Comparison of ENCODE assay signal across 1 cellular context in the genomic region with DNA sequence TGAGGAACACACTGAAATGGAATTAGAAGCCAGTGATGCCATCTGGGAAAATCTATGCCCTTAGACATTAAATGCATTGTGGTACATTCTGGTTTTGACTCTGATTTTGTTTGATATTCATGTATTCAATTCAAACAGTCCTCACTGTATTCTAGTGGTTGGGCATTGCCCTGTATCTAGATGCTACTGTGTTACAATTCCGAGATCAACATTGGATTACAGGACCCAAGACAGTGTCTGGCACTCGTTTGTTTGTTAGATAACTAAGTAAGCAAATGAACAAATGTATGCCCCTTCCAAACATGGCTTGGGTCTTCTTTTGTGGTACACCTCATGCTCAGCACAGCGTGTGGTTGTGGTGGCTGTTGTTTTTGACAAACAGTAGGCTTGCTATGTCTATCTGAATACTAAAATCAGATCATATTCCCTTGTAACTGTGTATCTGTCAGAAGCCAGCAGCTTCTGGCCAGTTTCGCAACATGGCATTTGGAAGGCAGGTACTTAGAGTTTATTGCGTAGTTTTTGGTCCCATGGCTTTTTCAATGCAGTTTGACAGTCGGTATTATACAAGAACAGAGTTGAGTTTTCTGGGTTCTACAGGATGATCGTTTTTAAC.
TF ChIP-seq lines count a peak whose summit lies in the region.

No MANE protein-coding gene starts in this region.

TF ChIP-seq in liver, 16 proteins besides CTCF, POLR2A, EP300 and RAD21:
- TF ChIP-seq RXRA (IDR thresholded peaks at IDR 0.05): peak in 1 of 2 donors; percentile 49
- TF ChIP-seq EGR1 (IDR thresholded peaks at IDR 0.05; ENCODE audit: low read depth in 2 of 2): peak in 1 of 2 donors; percentile 8
- peak; percentile 16 for TF ChIP-seq FOXA2 (IDR thresholded peaks at IDR 0.05)
- no peak for TF ChIP-seq NR2F2 (IDR thresholded peaks at IDR 0.05)
- peak in 1 of 2 donors; percentile 25 for TF ChIP-seq JUND (IDR thresholded peaks at IDR 0.05)
- TF ChIP-seq HNF4A (conservative IDR thresholded peaks at IDR 0.05): peak in 1 of 2 donors; percentile 50
- peak; percentile 29 for TF ChIP-seq SP1 (IDR thresholded peaks at IDR 0.05)
- TF ChIP-seq, protein P1, sequence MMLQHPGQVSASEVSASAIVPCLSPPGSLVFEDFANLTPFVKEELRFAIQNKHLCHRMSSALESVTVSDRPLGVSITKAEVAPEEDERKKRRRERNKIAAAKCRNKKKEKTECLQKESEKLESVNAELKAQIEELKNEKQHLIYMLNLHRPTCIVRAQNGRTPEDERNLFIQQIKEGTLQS (IDR thresholded peaks at IDR 0.05): no peak
- peak; percentile 66 for TF ChIP-seq YY1 (IDR thresholded peaks at IDR 0.05)
TF ChIP-seq in liver: peak in this region for 7.
